ENCODE assay signal across 11 cellular contexts in the genomic region with DNA sequence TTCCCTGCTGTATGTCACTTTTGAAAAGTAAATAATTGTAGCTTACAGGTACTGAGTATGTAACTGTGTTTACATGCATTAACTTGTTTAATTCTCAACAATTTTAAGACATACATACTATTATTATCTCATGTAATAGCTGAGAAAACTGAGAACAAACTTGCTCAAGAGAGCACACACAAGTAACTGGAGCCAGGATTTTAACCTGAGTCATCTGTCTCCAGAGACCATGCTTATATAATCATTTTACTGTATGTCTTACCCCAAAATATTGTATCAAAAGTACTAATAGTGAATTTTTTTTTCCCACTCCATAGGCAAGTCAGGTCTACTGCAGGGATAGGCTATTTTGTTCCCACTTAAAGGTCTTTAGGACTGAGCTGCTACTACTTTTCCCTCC.
A peak's percentile ranks its signal among the peaks of the same experiment; 100 is the strongest.
DNase-seq lines count a peak whose midpoint lies in the region; ATAC-seq and TF ChIP-seq lines count a peak whose summit lies in the region.
"Had no signal": no experiment of that assay in that cellular context is flagged by ENCODE, and none has a peak within 500 bp of the region (broad histone marks: within the 10 kb centered on the region; RNA-seq: fewer than 3 reads in every experiment).

No MANE protein-coding gene starts in this region.

- TF ChIP-seq CTCF in choroid plexus epithelial cell (conservative IDR thresholded peaks at IDR 0.05; ENCODE audit: low read depth, low read length) (no peak), tibial artery (IDR thresholded peaks at IDR 0.05) (no peak), left lung (IDR thresholded peaks at IDR 0.05) (no peak)

- ATAC-seq in left lung, result no peak
- ATAC-seq: A549; CD8-positive, alpha-beta T cell had no signal

- H3K27ac ChIP-seq in tibial artery, result no peak overlapping the region
- H3K27ac ChIP-seq in left lung, result no peak overlapping the region
- H3K27ac ChIP-seq: A549 had no signal

- H3K4me1 ChIP-seq in tibial artery, result no peaks in the 10 kb centered on the region
- no peaks in the 10 kb centered on the region for H3K4me1 ChIP-seq in left lung
- H3K4me1 ChIP-seq: A549, HAP-1 had no signal

- intact Hi-C loops in tibial artery (cut with DNase I; ENCODE audit: low total_unique reads), result no loop called here
- intact Hi-C loops in left lung (cut with DNase I), result no loop called here

- H3K4me3 ChIP-seq in choroid plexus epithelial cell (ENCODE audit: low read depth, low read length) (no peak overlapping the region), tibial artery (no peak overlapping the region), left lung (no peak overlapping the region)
- H3K4me3 ChIP-seq: A549, HAP-1 had no signal

- H3K36me3 ChIP-seq in tibial artery (peaks cover 52 to 57% (median 53%) of the 10 kb centered on the region in 3 donors), left lung (peaks cover 0 to 12% of the 10 kb centered on the region in 2 donors)
- H3K36me3 ChIP-seq: HAP-1 had no signal

- H3K9me3 ChIP-seq in tibial artery (no peaks in the 10 kb centered on the region), left lung (no peaks in the 10 kb centered on the region)
- H3K9me3 ChIP-seq: A549, HAP-1 had no signal

- H3K27me3 ChIP-seq in tibial artery (no peaks in the 10 kb centered on the region), left lung (no peaks in the 10 kb centered on the region)

- DNase-seq in LHCN-M2 (ENCODE audit: low read depth), result peak; percentile 9
- peak; percentile 9 for DNase-seq in choroid plexus epithelial cell (ENCODE audit: low read depth)
- DNase-seq in fibroblast of the conjunctiva (ENCODE audit: low read depth), result peak; percentile 5
- no peak for DNase-seq in GM19238 (ENCODE audit: insufficient read length, low spot score)
- no peak for DNase-seq in tibial artery
- DNase-seq in left lung, result no peak
- DNase-seq: CD8-positive, alpha-beta T cell; COR-L47; DMS53 had no signal

Comparison
In these comparisons a context has a peak if more than half of its experiments do, and no peak if none do; other contexts are left out.
1. DNase-seq: peak in LHCN-M2 (single experiment), choroid plexus epithelial cell (single experiment) and fibroblast of the conjunctiva (single experiment); none in GM19238 (single experiment), tibial artery (0 of 2) and left lung (0 of 2).